Comparison of ENCODE assay signal across 10 cellular contexts in genomic region chr7:66283003-66283920, GRCh38.
DNase-seq lines count a peak whose midpoint lies in the region; ATAC-seq and TF ChIP-seq lines count a peak whose summit lies in the region.
"Had no signal": no experiment of that assay in that cellular context is flagged by ENCODE, and none has a peak within 500 bp of the region (broad histone marks: within the 10 kb centered on the region; RNA-seq: fewer than 3 reads in every experiment).

No MANE protein-coding gene starts in this region.

- peak overlapping the region in 13 of 21 experiments; percentile 5 to 74 (median 56) for H3K27ac ChIP-seq in skin epidermis

- DNase-seq in GM04504 (ENCODE audit: low read depth) = peak; percentile 56
- DNase-seq in SK-MEL-5 (ENCODE audit: low read depth, low spot score) = peak; percentile 48
- peak; percentile 79 for DNase-seq in fibroblast of pulmonary artery (ENCODE audit: low read depth)
- DNase-seq in NCI-H2081 treated with DMSO at 0.1 percent for 48 hours (lab: John Stamatoyannopoulos, UW) = no peak
- DNase-seq: activated naive CD4-positive, alpha-beta T cell treated with anti-CD3 and anti-CD28 coated beads, Interleukin-2, amount 50 U/mL, for 16 hours had no signal

- in situ Hi-C loops in SK-MEL-5 (cut with HindIII; ENCODE audit: low pct_unique_long_range_greater_than_20kb, low sequenced_read_pairs) = no loop called here

- no peak for TF ChIP-seq CTCF in fibroblast of pulmonary artery (IDR thresholded peaks at IDR 0.05; ENCODE audit: low read length, missing control alignments)

- ATAC-seq in GM21381 (IDR thresholded peaks at IDR 0.05; ENCODE audit: unreplicated experiment) (no peak), HG02973 (IDR thresholded peaks at IDR 0.05; ENCODE audit: unreplicated experiment) (no peak), HG03460 (IDR thresholded peaks at IDR 0.05; ENCODE audit: unreplicated experiment) (no peak)
- ATAC-seq: GM23338 had no signal

- H3K4me3 ChIP-seq in fibroblast of pulmonary artery (replicated peaks; ENCODE audit: low read depth, low read length) (no peak overlapping the region), skin epidermis (no peak overlapping the region)
- H3K4me3 ChIP-seq: GM23338 had no signal
